25 cellular contexts compared by ENCODE assay signal in the genomic region with DNA sequence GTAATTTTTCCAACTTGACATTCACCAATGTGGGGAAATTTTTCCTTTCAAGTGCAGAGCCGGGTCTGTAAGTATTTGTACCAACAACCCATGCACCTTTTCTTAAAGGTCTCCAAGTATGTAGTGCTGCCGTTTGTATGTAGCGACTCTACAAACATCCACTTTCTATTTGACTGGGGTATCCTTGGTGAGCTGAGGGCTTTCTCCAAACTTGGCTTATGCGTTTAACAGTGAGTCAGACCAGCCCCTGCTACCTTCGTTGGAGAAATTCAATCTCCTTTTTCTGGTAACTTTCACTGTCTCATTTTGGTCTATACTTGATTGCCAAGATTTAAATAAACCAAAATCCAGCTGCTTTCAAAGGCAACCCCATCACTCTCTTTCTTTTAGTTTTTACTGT. TPM values are rescaled to one million over a fixed set of nuclear protein-coding genes. Genes with fewer than 3 reads are reported as not detected.
DNase-seq lines count a peak whose midpoint lies in the region; ATAC-seq, FAIRE-seq and TF ChIP-seq lines count a peak whose summit lies in the region.
"Had no signal": no experiment of that assay in that cellular context is flagged by ENCODE, and none has a peak within 500 bp of the region (broad histone marks: within the 10 kb centered on the region; RNA-seq: fewer than 3 reads in every experiment).

No MANE protein-coding gene starts in this region.

- H3K23ac ChIP-seq in mesendoderm (ENCODE audit: low read length): no peak overlapping the region

- H4K20me1 ChIP-seq in OCI-LY3 (ENCODE audit: insufficient read depth, low read length): no peaks in the 10 kb centered on the region
- H4K20me1 ChIP-seq: BLaER1 had no signal

- CTCF ChIA-PET in activated CD8-positive, alpha-beta memory T cell treated with anti-CD3 and anti-CD28 coated beads, Interleukin-2, amount 10 ng/mL, durations not matched to agents 7 days and 5 days (lab: Charles Lee): interaction anchor here (1.2 to 1.6 kb wide), 2 partner anchors 45 to 61 kb away, joined by 3 to 5 read pairs; no protein-coding TSS in a partner anchor

- H3K18ac ChIP-seq in mesendoderm (ENCODE audit: low read length): no peak overlapping the region

- no peak overlapping the region for H2AFZ ChIP-seq in OCI-LY3 (ENCODE audit: low read depth, low read length)

- H3K4ac ChIP-seq in mesendoderm (ENCODE audit: low read depth, low read length): no peak overlapping the region

- no peaks in the 10 kb centered on the region for H3K36me3 ChIP-seq in OCI-LY3 (replicated peaks; ENCODE audit: low read depth, low read length)
- H3K36me3 ChIP-seq in mesendoderm (ENCODE audit: control insufficient read depth, insufficient read depth, low read length): no peaks in the 10 kb centered on the region
- H3K36me3 ChIP-seq: BLaER1 had no signal

- H3K27ac ChIP-seq in OCI-LY3 (ENCODE audit: low read length): no peak overlapping the region
- no peak overlapping the region for H3K27ac ChIP-seq in mesendoderm (ENCODE audit: low read depth, low read length)
- H3K27ac ChIP-seq: BLaER1, KMS-11, SK-N-MC had no signal

- peaks cover 5% of the 10 kb centered on the region for H3K4me1 Mint-ChIP-seq in activated CD8-positive, alpha-beta memory T cell treated with anti-CD3 and anti-CD28 coated beads, Interleukin-2, amount 10 ng/mL, durations not matched to agents 7 days and 5 days

- no peak overlapping the region for H2BK15ac ChIP-seq in mesendoderm (replicated peaks; ENCODE audit: low read depth)

- H3K27ac Mint-ChIP-seq in activated CD8-positive, alpha-beta memory T cell treated with anti-CD3 and anti-CD28 coated beads, Interleukin-2, amount 10 ng/mL, durations not matched to agents 7 days and 5 days: no peak overlapping the region
- H3K27ac Mint-ChIP-seq: IgD-negative memory B cell had no signal

- H3K27me3 ChIP-seq in OCI-LY3 (ENCODE audit: low read depth, low read length) (peaks cover 7% of the 10 kb centered on the region; the same call in 1 of the 2 replicates), mesendoderm (ENCODE audit: insufficient read depth, low read length, poor library complexity) (no peaks in the 10 kb centered on the region)
- H3K27me3 ChIP-seq: BLaER1 had no signal

- H3K4me3 ChIP-seq in OCI-LY3 (ENCODE audit: low read length) (no peak overlapping the region), mesendoderm (ENCODE audit: low read length) (no peak overlapping the region)
- H3K4me3 ChIP-seq: BLaER1, SK-N-MC had no signal

- no peak overlapping the region for H4K5ac ChIP-seq in mesendoderm (ENCODE audit: low read length)

- no peak overlapping the region for H4K8ac ChIP-seq in mesendoderm (ENCODE audit: low read depth, low read length)

- no peaks in the 10 kb centered on the region for H3K79me1 ChIP-seq in mesendoderm (ENCODE audit: low read length)

- no peaks in the 10 kb centered on the region for H3K9me3 Mint-ChIP-seq in activated CD8-positive, alpha-beta memory T cell treated with anti-CD3 and anti-CD28 coated beads, Interleukin-2, amount 10 ng/mL, durations not matched to agents 7 days and 5 days (ENCODE audit: low read depth)

- peaks cover 11% of the 10 kb centered on the region for H3K36me3 Mint-ChIP-seq in activated CD8-positive, alpha-beta memory T cell treated with anti-CD3 and anti-CD28 coated beads, Interleukin-2, amount 10 ng/mL, durations not matched to agents 7 days and 5 days

- H3K9ac ChIP-seq in OCI-LY3 (ENCODE audit: low read length) (no peak overlapping the region), mesendoderm (ENCODE audit: low read length) (no peak overlapping the region)
- H3K9ac ChIP-seq: BLaER1, KMS-11 had no signal

- H3K79me2 ChIP-seq in OCI-LY3 (ENCODE audit: low read length) (no peaks in the 10 kb centered on the region), mesendoderm (ENCODE audit: control insufficient read depth, insufficient read depth, low read length) (no peaks in the 10 kb centered on the region)

- no peaks in the 10 kb centered on the region for H3K27me3 Mint-ChIP-seq in activated CD8-positive, alpha-beta memory T cell treated with anti-CD3 and anti-CD28 coated beads, Interleukin-2, amount 10 ng/mL, durations not matched to agents 7 days and 5 days
- H3K27me3 Mint-ChIP-seq: CD4-positive, CD25-positive, alpha-beta regulatory T cell; IgD-negative memory B cell had no signal

- H3K4me1 ChIP-seq in OCI-LY3 (ENCODE audit: low read length) (no peaks in the 10 kb centered on the region), mesendoderm (ENCODE audit: control insufficient read depth, low read depth, low read length) (no peaks in the 10 kb centered on the region)
- H3K4me1 ChIP-seq: BLaER1 had no signal

- TF ChIP-seq CTCF in OCI-LY3 (IDR thresholded peaks at IDR 0.05; ENCODE audit: low read depth, low read length): no peak

- no peak overlapping the region for H2BK5ac ChIP-seq in mesendoderm (ENCODE audit: low read length)

- H2BK120ac ChIP-seq in mesendoderm (ENCODE audit: low read depth, low read length): peak overlapping the region; percentile 38

- no peak for TF ChIP-seq POLR2A in GM12891 (IDR thresholded peaks at IDR 0.05; ENCODE audit: low read depth, low read length)

- no peak overlapping the region for H3K56ac ChIP-seq in mesendoderm (ENCODE audit: low read length)

- no CpG with 5 or more reads among the region's 5 CpGs for WGBS in mesendoderm (ENCODE audit: extremely low coverage, insufficient coverage, low lambda C conversion rate)

- peak; percentile 53 for ATAC-seq in activated CD8-positive, alpha-beta memory T cell treated with anti-CD3 and anti-CD28 coated beads, Interleukin-2, amount 10 ng/mL, durations not matched to agents 7 days and 5 days
- ATAC-seq in GM19351 (IDR thresholded peaks at IDR 0.05; ENCODE audit: unreplicated experiment): peak; percentile 43
- ATAC-seq: Panc1 had no signal

- no peak overlapping the region for H3K4me3 Mint-ChIP-seq in activated CD8-positive, alpha-beta memory T cell treated with anti-CD3 and anti-CD28 coated beads, Interleukin-2, amount 10 ng/mL, durations not matched to agents 7 days and 5 days
- H3K4me3 Mint-ChIP-seq: CD4-positive, CD25-positive, alpha-beta regulatory T cell; IgD-negative memory B cell had no signal

- no peaks in the 10 kb centered on the region for H3K9me3 ChIP-seq in OCI-LY3 (ENCODE audit: insufficient read depth, low read length)

- H3K4me2 ChIP-seq in OCI-LY3 (ENCODE audit: low read length) (peak overlapping the region; percentile 0; the same call in 1 of the 2 replicates), mesendoderm (ENCODE audit: low read length) (no peak overlapping the region)
- H3K4me2 ChIP-seq: BLaER1, KMS-11 had no signal

- DNase-seq in activated CD8-positive, alpha-beta memory T cell treated with anti-CD3 and anti-CD28 coated beads, Interleukin-2, amount 10 ng/mL, durations not matched to agents 7 days and 5 days: no peak
- DNase-seq in activated CD8-positive, alpha-beta memory T cell treated with anti-CD3 and anti-CD28 coated beads, Interleukin-2, amount 50 U/mL, for 4 hours: no peak
- DNase-seq in mesendoderm (no peak), GM12891 (ENCODE audit: insufficient read length, low spot score) (no peak), NCI-H774 (lab: John Stamatoyannopoulos, UW) (no peak), HuH-7 (ENCODE audit: low spot score) (no peak)
- DNase-seq: CD4-positive, CD25-positive, alpha-beta regulatory T cell; DMS153; DND-41; H7; MM.1S; NCI-H1048; NCI-H1417; NCI-H1694; NCI-H2029 treated with DMSO at 0.1 percent for 48 hours; NCI-H446 treated with DMSO at 0.1 percent for 48 hours; NCI-H526; SIG-M5 had no signal

- no peak for FAIRE-seq in GM12891 (lab: Jason Lieb, UNC)

- no peak overlapping the region for H2AK5ac ChIP-seq in mesendoderm (ENCODE audit: low read length)

TF ChIP-seq in GM12891, 5 proteins besides CTCF, POLR2A, EP300 and RAD21:
- no peak for TF ChIP-seq SPI1 (IDR thresholded peaks at IDR 0.05; ENCODE audit: low read depth, low read length)
TF ChIP-seq in GM12891: peak in this region for 0.

RNA-seq across cellular contexts. Expression of a gene that starts 34.9 kb away (rescaled TPM):
- total RNA-seq in activated CD8-positive, alpha-beta memory T cell treated with anti-CD3 and anti-CD28 coated beads, Interleukin-2, amount 10 ng/mL, durations not matched to agents 7 days and 5 days: 10 to 100 TPM; 10.2 to 21.1 TPM
- polyA plus RNA-seq in mesendoderm (2013, experiment 1 of 2): 46.4 TPM
- polyA plus RNA-seq in mesendoderm (2013, experiment 2 of 2): 43.8 TPM
- polyA plus RNA-seq in GM12891 (2012; ENCODE audit: low read depth, missing spikeins): 33.4 TPM
